In the genomic region with DNA sequence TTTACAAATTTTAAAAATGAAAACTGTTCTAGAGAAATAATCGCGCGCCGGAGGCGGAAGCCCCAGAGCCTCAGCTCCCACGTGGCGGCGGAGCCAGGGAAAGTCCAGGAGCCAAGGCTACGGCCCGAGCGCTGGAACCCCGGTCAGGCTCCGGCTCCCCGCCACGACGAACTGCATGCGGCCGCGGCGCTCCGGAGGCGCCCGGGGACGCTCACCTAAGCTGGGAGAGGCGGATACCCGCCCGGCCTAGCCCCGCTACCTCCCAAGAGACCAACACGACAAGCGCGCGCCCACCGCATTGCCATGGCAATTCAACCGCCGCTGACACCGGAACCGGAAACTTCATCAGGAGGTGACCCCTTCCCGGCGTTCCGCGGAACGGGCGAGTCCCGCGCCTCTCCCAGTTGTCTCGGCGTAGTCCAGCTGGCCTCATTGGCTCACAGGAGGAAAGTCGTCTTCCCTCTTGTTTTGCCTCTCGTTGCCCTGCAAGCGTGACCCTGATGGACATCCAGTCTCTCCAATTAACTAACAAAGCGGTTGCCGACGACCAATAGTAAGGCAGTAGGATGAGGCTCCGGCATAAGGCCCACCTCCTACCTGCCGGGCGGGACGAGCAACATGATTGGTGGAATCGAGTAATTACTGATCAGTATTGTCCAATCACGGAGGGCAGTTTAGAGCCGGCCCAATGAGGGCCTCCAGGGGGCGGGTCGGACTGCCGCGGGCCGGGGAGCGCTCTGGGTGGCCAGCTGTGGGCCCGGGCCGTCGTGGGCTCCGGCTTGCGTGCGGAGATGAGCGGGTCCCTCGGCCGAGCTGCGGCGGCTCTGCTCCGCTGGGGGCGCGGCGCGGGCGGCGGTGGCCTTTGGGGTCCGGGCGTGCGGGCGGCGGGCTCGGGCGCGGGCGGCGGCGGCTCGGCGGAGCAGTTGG, we compare ENCODE assay signal across 8 cellular contexts. TPM values are rescaled to one million over a fixed set of nuclear protein-coding genes. Genes with fewer than 3 reads are reported as not detected.
DNase-seq lines count a peak whose midpoint lies in the region; ATAC-seq and TF ChIP-seq lines count a peak whose summit lies in the region.

Gene GLRX5, plus strand, starts transcription at position 752 of the 927 bp plus-strand sequence. Its CDS starts 40 bp downstream, at position 792.

- intact Hi-C loops in T-helper 2 cell treated with Interferon-gamma antibody and Interleukin-4, amounts not matched to agents 100 ng/mL and 5 ng/mL, for 36 hours (cut with micrococcal nuclease) = loop anchor here (1.0 to 5.0 kb wide), 8 partner anchors 11 to 1454 kb away; partner anchors contain the start of genes ATG2B, DDX24, DICER1 and GSKIP
- intact Hi-C loops in left ventricle myocardium superior (cut with micrococcal nuclease) = no loop called here
- intact Hi-C loops in prostate gland (cut with DNase I) = loop anchor here (10.0 kb wide), 1 partner anchor 830 kb away; the partner anchor contains the start of genes ATG2B and GSKIP

- WGBS in prostate gland = under 1% methylated on average over 71 of the region's 97 CpGs
- under 1% methylated on average over 97 of the region's 97 CpGs for WGBS in urinary bladder

- H3K4me3 ChIP-seq in prostate gland = peak within 1 kb of the TSS; percentile 90 to 93
- H3K4me3 ChIP-seq in urinary bladder (ENCODE audit: low read depth, low read length) = peak within 1 kb of the TSS; percentile 93

- ATAC-seq in GM18499 (IDR thresholded peaks at IDR 0.05; ENCODE audit: insufficient read depth, unreplicated experiment) = peak; percentile 90
- ATAC-seq in HG02943 (IDR thresholded peaks at IDR 0.05; ENCODE audit: low read depth, unreplicated experiment) = peak; percentile 95
- peak; percentile 97 for ATAC-seq in left ventricle myocardium superior

- H3K36me3 ChIP-seq in prostate gland (no peaks in the 10 kb centered on the region), urinary bladder (ENCODE audit: insufficient read depth) (no peaks in the 10 kb centered on the region)

- peak; percentile 23 for TF ChIP-seq POLR2A in prostate gland (IDR thresholded peaks at IDR 0.05)

- peak; percentile 99 for DNase-seq in NCI-H187 treated with DMSO at 0.1 percent for 48 hours (lab: John Stamatoyannopoulos, UW)
- peak; percentile 95 to 100 (median 99) for DNase-seq in anterior cingulate cortex (lab: John Stamatoyannopoulos, UW)
- peak; percentile 97 for DNase-seq in left ventricle myocardium superior
- peak; percentile 100 for DNase-seq in prostate gland (ENCODE audit: low spot score)

- H3K27ac ChIP-seq in prostate gland (peak within 1 kb of the TSS; percentile 79 to 82), urinary bladder (ENCODE audit: low read depth) (peak within 1 kb of the TSS; percentile 86)

- H3K9me3 ChIP-seq in prostate gland = no peaks in the 10 kb centered on the region

- no peaks in the 10 kb centered on the region for H3K27me3 ChIP-seq in prostate gland (replicated peaks; ENCODE audit: insufficient read depth)

- peaks cover 11% of the 10 kb centered on the region for H3K4me1 ChIP-seq in prostate gland (replicated peaks)
- peaks cover 2% of the 10 kb centered on the region for H3K4me1 ChIP-seq in urinary bladder (ENCODE audit: insufficient read depth)

- peak in 3 of 4 experiments; percentile 18 to 65 (median 51) for TF ChIP-seq CTCF in prostate gland (IDR thresholded peaks at IDR 0.05)

RNA-seq across cellular contexts. Expression of gene GLRX5, which starts in this region (rescaled TPM):
- total RNA-seq in T-helper 2 cell treated with Interferon-gamma antibody and Interleukin-4, amounts not matched to agents 100 ng/mL and 5 ng/mL, for 36 hours = 37.3 and 39.1 TPM in 2 replicates
- 94.0 TPM for total RNA-seq in left ventricle myocardium superior
- 10 to 100 TPM; 56.2 to 93.0 TPM for total RNA-seq in prostate gland
- 28.9 TPM for total RNA-seq in urinary bladder
- 39.4 TPM for polyA plus RNA-seq in urinary bladder

Comparison
In these comparisons a context has a peak if more than half of its experiments do, and no peak if none do; other contexts are left out.
1. Peak in every context shown above with its lines: DNase-seq, ATAC-seq, H3K4me3 ChIP-seq and H3K27ac ChIP-seq.